In genomic region chr4:147195386-147195785, GRCh38 we compare ENCODE assay signal across 14 cellular contexts.
"Had no signal": no experiment of that assay in that cellular context is flagged by ENCODE, and none has a peak within 500 bp of the region (broad histone marks: within the 10 kb centered on the region; RNA-seq: fewer than 3 reads in every experiment).

No MANE protein-coding gene starts in this region.

- H3K9me3 ChIP-seq: gastroesophageal sphincter, heart left ventricle, tibial nerve had no signal

- H3K4me3 ChIP-seq: gastroesophageal sphincter, tibial nerve had no signal

- H3K27ac ChIP-seq: gastroesophageal sphincter, tibial nerve had no signal

- DNase-seq: activated CD4-positive, alpha-beta memory T cell treated with anti-CD3 and anti-CD28 coated beads, Interleukin-2, amount 10 ng/mL, durations not matched to agents 7 days and 5 days; activated CD4-positive, alpha-beta T cell treated with anti-CD3 and anti-CD28 coated beads for 48 hours; activated CD4-positive, CD25-positive, alpha-beta regulatory T cell; activated CD8-positive, alpha-beta memory T cell treated with anti-CD3 and anti-CD28 coated beads, Interleukin-2, amount 10 ng/mL, durations not matched to agents 7 days and 5 days; activated naive CD4-positive, alpha-beta T cell; activated naive CD8-positive, alpha-beta T cell treated with anti-CD3 and anti-CD28 coated beads, Interleukin-2, amount 10 ng/mL, durations not matched to agents 7 days and 5 days; amygdala; erythroblast; heart left ventricle; stimulated activated CD4-positive, alpha-beta T cell treated with anti-CD3 and anti-CD28 coated beads, Interleukin-2, amount 100 ng/mL, for 24 hours; stimulated activated naive CD4-positive, alpha-beta T cell treated with Interleukin-2 at 50 U/mL for 16 hours had no signal

- ATAC-seq: activated CD8-positive, alpha-beta memory T cell treated with anti-CD3 and anti-CD28 coated beads, Interleukin-2, amount 10 ng/mL, durations not matched to agents 7 days and 5 days; gastroesophageal sphincter; natural killer cell treated with Interleukin-12 subunit alpha and Interleukin-12 subunit beta and Interleukin-15 and Interleukin-18, amount 100 ng/mL, for 72 hours had no signal

- H3K36me3 ChIP-seq: gastroesophageal sphincter, heart left ventricle, tibial nerve had no signal

- H3K4me1 ChIP-seq: gastroesophageal sphincter had no signal

- H3K27me3 ChIP-seq: gastroesophageal sphincter, heart left ventricle, tibial nerve had no signal
